Comparison of ENCODE assay signal across 1 cellular context in the genomic region with DNA sequence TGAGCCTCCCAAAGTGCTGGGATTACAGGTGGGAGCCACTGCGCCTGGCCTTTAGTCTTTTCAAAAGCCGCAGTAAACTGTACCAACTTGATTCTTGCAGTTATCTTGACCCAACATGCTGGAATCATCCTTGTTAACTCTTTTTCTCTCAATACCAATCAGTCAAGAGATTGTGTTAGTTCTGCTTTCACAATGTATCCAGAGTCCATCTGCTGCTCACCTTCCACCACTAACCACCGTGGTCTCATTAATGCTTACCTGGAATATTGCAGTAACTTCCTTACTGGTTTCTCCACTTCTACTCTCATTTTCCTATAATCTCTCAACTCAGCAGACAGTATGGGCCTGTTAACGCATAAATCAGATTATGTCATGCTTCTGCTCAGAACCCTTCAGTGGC.
TF ChIP-seq lines count a peak whose summit lies in the region.

No MANE protein-coding gene starts in this region.

TF ChIP-seq in WTC11, 78 proteins besides CTCF, POLR2A, EP300 and RAD21 (continued from another document):
- TF ChIP-seq FOXP4 (CRISPR knock-in tag; IDR thresholded peaks at IDR 0.05) (no peak), E2F5 (CRISPR knock-in tag; IDR thresholded peaks at IDR 0.05) (no peak), OVOL2 (CRISPR knock-in tag; IDR thresholded peaks at IDR 0.05; ENCODE audit: borderline replicate concordance) (no peak), ZNF671 (CRISPR knock-in tag; IDR thresholded peaks at IDR 0.05) (no peak), ZNF219 (CRISPR knock-in tag; IDR thresholded peaks at IDR 0.05; ENCODE audit: borderline replicate concordance) (no peak)
- TF ChIP-seq, protein P1, sequence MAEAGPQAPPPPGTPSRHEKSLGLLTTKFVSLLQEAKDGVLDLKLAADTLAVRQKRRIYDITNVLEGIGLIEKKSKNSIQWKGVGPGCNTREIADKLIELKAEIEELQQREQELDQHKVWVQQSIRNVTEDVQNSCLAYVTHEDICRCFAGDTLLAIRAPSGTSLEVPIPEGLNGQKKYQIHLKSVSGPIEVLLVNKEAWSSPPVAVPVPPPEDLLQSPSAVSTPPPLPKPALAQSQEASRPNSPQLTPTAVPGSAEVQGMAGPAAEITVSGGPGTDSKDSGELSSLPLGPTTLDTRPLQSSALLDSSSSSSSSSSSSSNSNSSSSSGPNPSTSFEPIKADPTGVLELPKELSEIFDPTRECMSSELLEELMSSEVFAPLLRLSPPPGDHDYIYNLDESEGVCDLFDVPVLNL (CRISPR knock-in tag; IDR thresholded peaks at IDR 0.05; ENCODE audit: borderline replicate concordance, low read depth) = no peak
